20 cellular contexts compared by ENCODE assay signal in the genomic region with DNA sequence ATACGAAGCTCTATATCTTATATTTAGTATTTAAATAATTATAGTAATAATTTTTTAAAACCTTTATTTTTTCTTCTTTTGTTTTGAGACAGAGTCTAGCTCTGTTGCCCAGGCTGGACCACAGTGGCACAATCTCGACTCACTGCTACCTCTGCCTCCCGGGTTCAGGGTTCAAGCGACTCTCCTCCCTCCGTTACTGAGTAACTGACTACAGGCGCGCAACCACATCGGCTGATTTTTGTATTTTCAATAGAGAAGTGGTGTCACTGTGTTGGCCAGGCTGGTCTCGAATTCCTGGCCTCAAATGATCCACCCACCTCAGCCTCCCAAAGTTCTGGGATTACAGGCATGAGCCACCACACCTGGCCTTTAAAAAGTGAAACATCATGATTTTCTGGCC.
"Had no signal": no experiment of that assay in that cellular context is flagged by ENCODE, and none has a peak within 500 bp of the region (broad histone marks: within the 10 kb centered on the region; RNA-seq: fewer than 3 reads in every experiment).

No MANE protein-coding gene starts in this region.

- H3K4me3 ChIP-seq: coronary artery, left lung, lower lobe of right lung, pancreas, sigmoid colon, transverse colon, upper lobe of right lung, vagina had no signal

- H3K4me1 ChIP-seq: left lung, lower lobe of right lung, pancreas, sigmoid colon, transverse colon, upper lobe of right lung, vagina had no signal

- H3K36me3 Mint-ChIP-seq: naive thymus-derived CD8-positive, alpha-beta T cell; stimulated activated memory B cell treated with anti-CD40 and anti-IgM and Interleukin-4, amounts not matched to agents 10 μg/mL and 1 μg/mL and 100 μg/mL, for 72 hours had no signal

- H3K27me3 ChIP-seq: left lung, neutrophil, pancreas, sigmoid colon, transverse colon, upper lobe of right lung, vagina had no signal

- H3K27ac ChIP-seq: left lung, lower lobe of right lung, neutrophil, pancreas, transverse colon, upper lobe of right lung, vagina had no signal

- DNase-seq: effector memory CD8-positive, alpha-beta T cell; erythroblast; hypothalamus; left lung; lower lobe of right lung; naive thymus-derived CD8-positive, alpha-beta T cell; pancreas; sigmoid colon; stimulated activated CD4-positive, alpha-beta T cell treated with anti-CD3 and anti-CD28 coated beads, Interleukin-2, amount 100 ng/mL, for 24 hours; stimulated activated CD4-positive, alpha-beta T cell treated with anti-CD3 and anti-CD28 coated beads, Interleukin-4, amount 100 ng/mL, for 24 hours; stimulated activated naive CD8-positive, alpha-beta T cell treated with anti-CD3 and anti-CD28 coated beads, Interleukin-15, Interleukin-2, amounts not matched to agents 100 U/mL and 50 U/mL, for 24 hours; transverse colon; upper lobe of right lung had no signal

- H3K27ac Mint-ChIP-seq: effector memory CD8-positive, alpha-beta T cell; stimulated activated memory B cell treated with anti-CD40 and anti-IgM and Interleukin-4, amounts not matched to agents 10 μg/mL and 1 μg/mL and 100 μg/mL, for 72 hours had no signal

- ATAC-seq: effector memory CD8-positive, alpha-beta T cell; left lung; lower lobe of right lung; naive thymus-derived CD8-positive, alpha-beta T cell; pancreas; stimulated activated memory B cell treated with anti-CD40 and anti-IgM and Interleukin-4, amounts not matched to agents 10 μg/mL and 1 μg/mL and 100 μg/mL, for 72 hours; stimulated activated naive CD8-positive, alpha-beta T cell treated with anti-CD3 and anti-CD28 coated beads, Interleukin-15, Interleukin-2, amounts not matched to agents 100 U/mL and 50 U/mL, for 24 hours; upper lobe of right lung had no signal

- H3K36me3 ChIP-seq: left lung, lower lobe of right lung, neutrophil, pancreas, sigmoid colon, transverse colon, upper lobe of right lung, vagina had no signal

- FAIRE-seq: endometrium, frontal cortex, keratinocyte, pancreas had no signal

- H3K4me3 Mint-ChIP-seq: effector memory CD8-positive, alpha-beta T cell; naive thymus-derived CD8-positive, alpha-beta T cell; stimulated activated memory B cell treated with anti-CD40 and anti-IgM and Interleukin-4, amounts not matched to agents 10 μg/mL and 1 μg/mL and 100 μg/mL, for 72 hours had no signal

- H3K27me3 Mint-ChIP-seq: effector memory CD8-positive, alpha-beta T cell; naive thymus-derived CD8-positive, alpha-beta T cell; stimulated activated memory B cell treated with anti-CD40 and anti-IgM and Interleukin-4, amounts not matched to agents 10 μg/mL and 1 μg/mL and 100 μg/mL, for 72 hours had no signal

- H3K9me3 ChIP-seq: left lung, lower lobe of right lung, neutrophil, pancreas, transverse colon, upper lobe of right lung, vagina had no signal

- H3K9me3 Mint-ChIP-seq: effector memory CD8-positive, alpha-beta T cell; naive thymus-derived CD8-positive, alpha-beta T cell; stimulated activated memory B cell treated with anti-CD40 and anti-IgM and Interleukin-4, amounts not matched to agents 10 μg/mL and 1 μg/mL and 100 μg/mL, for 72 hours had no signal
